In genomic region chr1:5585256-5585655, GRCh38 we compare ENCODE assay signal across 22 cellular contexts.
"Had no signal": no experiment of that assay in that cellular context is flagged by ENCODE, and none has a peak within 500 bp of the region (broad histone marks: within the 10 kb centered on the region; RNA-seq: fewer than 3 reads in every experiment).

No MANE protein-coding gene starts in this region.

- H3K36me3 ChIP-seq: gastrocnemius medialis, heart left ventricle, left lung, neutrophil, sigmoid colon, tibial artery, upper lobe of left lung had no signal

- ATAC-seq: gastrocnemius medialis; heart left ventricle; left cardiac atrium; left lung; natural killer cell treated with Interleukin-12 subunit alpha and Interleukin-12 subunit beta and Interleukin-15 and Interleukin-18, amount 100 ng/mL, for 72 hours; stimulated activated memory B cell treated with anti-CD40 and anti-IgM and Interleukin-4, amounts not matched to agents 10 μg/mL and 1 μg/mL and 100 μg/mL, for 72 hours; stimulated activated naive CD8-positive, alpha-beta T cell treated with anti-CD3 and anti-CD28 coated beads, Interleukin-15, Interleukin-2, amounts not matched to agents 100 U/mL and 50 U/mL, for 24 hours had no signal

- H3K27me3 ChIP-seq: gastrocnemius medialis, neutrophil, testis, upper lobe of left lung had no signal

- H3K27ac ChIP-seq: gastrocnemius medialis, heart left ventricle, left lung, neutrophil, parathyroid adenoma, sigmoid colon, testis, tibial artery, upper lobe of left lung had no signal

- H3K4me3 ChIP-seq: gastrocnemius medialis, heart left ventricle, left lung, sigmoid colon, testis, tibial artery, upper lobe of left lung had no signal

- H3K4me1 ChIP-seq: gastrocnemius medialis, heart left ventricle, left lung, parathyroid adenoma, sigmoid colon, testis, tibial artery, upper lobe of left lung had no signal

- H3K9me3 ChIP-seq: gastrocnemius medialis, neutrophil, testis, tibial artery had no signal

- DNase-seq: cortex of kidney; effector CD4-positive, alpha-beta T cell; foreskin fibroblast; gastrocnemius medialis; heart left ventricle; hippocampal formation; left cardiac atrium; left lung; mammary epithelial cell; mesendoderm; midbrain; sigmoid colon; stimulated activated CD4-positive, alpha-beta T cell treated with anti-CD3 and anti-CD28 coated beads, Interleukin-4, amount 100 ng/mL, for 4 hours; stimulated activated naive CD8-positive, alpha-beta T cell treated with anti-CD3 and anti-CD28 coated beads, Interleukin-15, Interleukin-2, amounts not matched to agents 100 U/mL and 50 U/mL, for 24 hours; substantia nigra; testis; tibial artery; upper lobe of left lung had no signal
